ENCODE assay signal across 10 cellular contexts in genomic region chr22:38017272-38017920, GRCh38. TPM values are rescaled to one million over a fixed set of nuclear protein-coding genes. Genes with fewer than 3 reads are reported as not detected.
DNase-seq lines count a peak whose midpoint lies in the region; ATAC-seq, FAIRE-seq and TF ChIP-seq lines count a peak whose summit lies in the region.
"Had no signal": no experiment of that assay in that cellular context is flagged by ENCODE, and none has a peak within 500 bp of the region (broad histone marks: within the 10 kb centered on the region; RNA-seq: fewer than 3 reads in every experiment).

No MANE protein-coding gene starts in this region.

- no peaks in the 10 kb centered on the region for H3K27me3 ChIP-seq in bronchial epithelial cell (ENCODE audit: control insufficient read depth, insufficient read depth, low read length)
- no peaks in the 10 kb centered on the region for H3K27me3 ChIP-seq in keratinocyte (ENCODE audit: control insufficient read depth, extremely low read depth, insufficient read depth, low read length)
- no peaks in the 10 kb centered on the region for H3K27me3 ChIP-seq in suprapubic skin

- H3K9me3 ChIP-seq in keratinocyte (ENCODE audit: control insufficient read depth, low read depth, low read length): no peaks in the 10 kb centered on the region
- no peaks in the 10 kb centered on the region for H3K9me3 ChIP-seq in suprapubic skin

- FAIRE-seq in bronchial epithelial cell (lab: Jason Lieb, UNC) (no peak), keratinocyte (lab: Jason Lieb, UNC) (no peak)

- no peak for TF ChIP-seq POLR2A in suprapubic skin (IDR thresholded peaks at IDR 0.05)

- no peak overlapping the region for H3K9ac ChIP-seq in keratinocyte (ENCODE audit: control insufficient read depth, extremely low read depth, insufficient read depth, low read length)

- TF ChIP-seq CTCF in bronchial epithelial cell (IDR thresholded peaks at IDR 0.05; ENCODE audit: insufficient read depth, low read length, severe bottlenecking) (no peak), keratinocyte (optimal IDR thresholded peaks at IDR 0.05 in 1 of 3, IDR thresholded peaks at IDR 0.05 in 1 of 3, conservative IDR thresholded peaks at IDR 0.05 in 1 of 3; ENCODE audit: extremely low read depth in 1 of 3, insufficient read depth in 2 of 3, low read length in 3 of 3) (peak in 1 of 3 experiments; percentile 12), suprapubic skin (IDR thresholded peaks at IDR 0.05) (no peak)

- H4K20me1 ChIP-seq in keratinocyte (ENCODE audit: control insufficient read depth, extremely low read depth, insufficient read depth, low read length): no peaks in the 10 kb centered on the region

- ATAC-seq in HG03571 (IDR thresholded peaks at IDR 0.05; ENCODE audit: unreplicated experiment): no peak
- ATAC-seq: activated naive CD8-positive, alpha-beta T cell treated with anti-CD3 and anti-CD28 coated beads, Interleukin-2, amount 50 U/mL, for 24 hours had no signal

- no peak overlapping the region for H3K4me3 ChIP-seq in bronchial epithelial cell (ENCODE audit: low read depth, low read length)
- H3K4me3 ChIP-seq in keratinocyte (ENCODE audit: control insufficient read depth in 2 of 3, extremely low read depth in 1 of 3, insufficient read depth in 2 of 3, low read depth in 1 of 3, low read length in 3 of 3): no peak overlapping the region
- no peak overlapping the region for H3K4me3 ChIP-seq in suprapubic skin

- dilution Hi-C loops in keratinocyte (cut with MboI; ENCODE audit: extremely low pct_ligation_motif_present, low sequenced_read_pairs): no loop called here

- peak overlapping the region; percentile 15 for H2AFZ ChIP-seq in keratinocyte (ENCODE audit: control insufficient read depth, low read length)

- 7% methylated on average over 3 of the region's 7 CpGs for WGBS in suprapubic skin

- TF ChIP-seq EP300 in Ishikawa (IDR thresholded peaks at IDR 0.05; ENCODE audit: borderline replicate concordance) (no peak), suprapubic skin (IDR thresholded peaks at IDR 0.05) (no peak)

- H3K4me1 ChIP-seq in keratinocyte (ENCODE audit: control insufficient read depth, extremely low read depth, insufficient read depth, low read length): peaks cover 9% of the 10 kb centered on the region
- peaks cover 36% of the 10 kb centered on the region for H3K4me1 ChIP-seq in suprapubic skin

- no peaks in the 10 kb centered on the region for H3K36me3 ChIP-seq in bronchial epithelial cell (ENCODE audit: control insufficient read depth, insufficient read depth, low read length)
- H3K36me3 ChIP-seq in keratinocyte (ENCODE audit: control insufficient read depth in 2 of 2, extremely low read depth in 1 of 2, insufficient read depth in 2 of 2, low read length in 2 of 2): no peaks in the 10 kb centered on the region
- no peaks in the 10 kb centered on the region for H3K36me3 ChIP-seq in suprapubic skin

- H3K27ac ChIP-seq in keratinocyte (ENCODE audit: control insufficient read depth, insufficient read depth, low read length) (no peak overlapping the region), suprapubic skin (peak overlapping the region; percentile 90)

- DNase-seq in bronchial epithelial cell (ENCODE audit: low read depth): peak; percentile 49
- DNase-seq in keratinocyte (ENCODE audit: low read depth, low spot score): no peak
- peak; percentile 91 to 93 for DNase-seq in suprapubic skin (ENCODE audit: low spot score in 2 of 2)
- no peak for DNase-seq in NCI-H1048 (lab: John Stamatoyannopoulos, UW)
- DNase-seq in SW 1271 (lab: John Stamatoyannopoulos, UW): no peak
- DNase-seq in NCI-H1417 (lab: John Stamatoyannopoulos, UW): no peak
- DNase-seq: activated naive CD8-positive, alpha-beta T cell treated with anti-CD3 and anti-CD28 coated beads, Interleukin-2, amount 50 U/mL, for 24 hours; NK-92 treated with Interleukin-12 subunit alpha and Interleukin-12 subunit beta, amount 100 ng/mL, for 24 hours had no signal

- H3K9me1 ChIP-seq in keratinocyte (ENCODE audit: control insufficient read depth, extremely low read depth, insufficient read depth, low read length): no peaks in the 10 kb centered on the region

- H3K79me2 ChIP-seq in keratinocyte (ENCODE audit: control insufficient read depth, insufficient read depth, low read length): no peaks in the 10 kb centered on the region

- no peak for TF ChIP-seq RAD21 in Ishikawa (IDR thresholded peaks at IDR 0.05; ENCODE audit: low read depth)

- H3K4me2 ChIP-seq in keratinocyte (ENCODE audit: control insufficient read depth, extremely low read depth, insufficient read depth, low read depth, low read length): no peak overlapping the region

TF ChIP-seq in Ishikawa, 13 proteins besides CTCF, POLR2A, EP300 and RAD21:
- TF ChIP-seq ZBTB7A (IDR thresholded peaks at IDR 0.05; ENCODE audit: low read depth) (no peak), FOXM1 (IDR thresholded peaks at IDR 0.05; ENCODE audit: borderline replicate concordance, low read depth) (no peak), YY1 (IDR thresholded peaks at IDR 0.05; ENCODE audit: low read depth) (no peak), NFIC (IDR thresholded peaks at IDR 0.05) (peak; percentile 76)
- TF ChIP-seq, protein P1, sequence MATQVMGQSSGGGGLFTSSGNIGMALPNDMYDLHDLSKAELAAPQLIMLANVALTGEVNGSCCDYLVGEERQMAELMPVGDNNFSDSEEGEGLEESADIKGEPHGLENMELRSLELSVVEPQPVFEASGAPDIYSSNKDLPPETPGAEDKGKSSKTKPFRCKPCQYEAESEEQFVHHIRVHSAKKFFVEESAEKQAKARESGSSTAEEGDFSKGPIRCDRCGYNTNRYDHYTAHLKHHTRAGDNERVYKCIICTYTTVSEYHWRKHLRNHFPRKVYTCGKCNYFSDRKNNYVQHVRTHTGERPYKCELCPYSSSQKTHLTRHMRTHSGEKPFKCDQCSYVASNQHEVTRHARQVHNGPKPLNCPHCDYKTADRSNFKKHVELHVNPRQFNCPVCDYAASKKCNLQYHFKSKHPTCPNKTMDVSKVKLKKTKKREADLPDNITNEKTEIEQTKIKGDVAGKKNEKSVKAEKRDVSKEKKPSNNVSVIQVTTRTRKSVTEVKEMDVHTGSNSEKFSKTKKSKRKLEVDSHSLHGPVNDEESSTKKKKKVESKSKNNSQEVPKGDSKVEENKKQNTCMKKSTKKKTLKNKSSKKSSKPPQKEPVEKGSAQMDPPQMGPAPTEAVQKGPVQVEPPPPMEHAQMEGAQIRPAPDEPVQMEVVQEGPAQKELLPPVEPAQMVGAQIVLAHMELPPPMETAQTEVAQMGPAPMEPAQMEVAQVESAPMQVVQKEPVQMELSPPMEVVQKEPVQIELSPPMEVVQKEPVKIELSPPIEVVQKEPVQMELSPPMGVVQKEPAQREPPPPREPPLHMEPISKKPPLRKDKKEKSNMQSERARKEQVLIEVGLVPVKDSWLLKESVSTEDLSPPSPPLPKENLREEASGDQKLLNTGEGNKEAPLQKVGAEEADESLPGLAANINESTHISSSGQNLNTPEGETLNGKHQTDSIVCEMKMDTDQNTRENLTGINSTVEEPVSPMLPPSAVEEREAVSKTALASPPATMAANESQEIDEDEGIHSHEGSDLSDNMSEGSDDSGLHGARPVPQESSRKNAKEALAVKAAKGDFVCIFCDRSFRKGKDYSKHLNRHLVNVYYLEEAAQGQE (IDR thresholded peaks at IDR 0.05; ENCODE audit: low read depth): no peak
TF ChIP-seq in Ishikawa: peak in this region for 1.

RNA-seq across cellular contexts. Expression of gene SOX10, which starts 33.0 kb away (rescaled TPM):
- total RNA-seq in bronchial epithelial cell (not detected in 2 replicates), suprapubic skin (10 to 100 TPM; 15.2 to 30.8 (median 20.5) TPM)
- polyA plus RNA-seq in keratinocyte: not detected in 3 replicates
- not detected for polyA plus RNA-seq in keratinocyte (2011; ENCODE audit: low read depth)
- not detected in 2 replicates for polyA plus RNA-seq in keratinocyte (2011; cell fraction: cytosol; rRNA removed)
- not detected in 2 replicates for polyA plus RNA-seq in keratinocyte (2011; cell fraction: nucleus; rRNA removed)
- polyA plus RNA-seq in keratinocyte (2012; ENCODE audit: low replicate concordance): 0.18 TPM in 1 of 2 replicates, not detected in the other
- not detected in 3 replicates for polyA minus RNA-seq in keratinocyte
- not detected for polyA minus RNA-seq in keratinocyte (2011; cell fraction: cytosol; rRNA and poly(A)+ RNA removed)
- polyA minus RNA-seq in keratinocyte (2011; cell fraction: nucleus; rRNA and poly(A)+ RNA removed): not detected in 2 replicates

RNA-seq across cellular contexts. Expression of gene PICK1, which starts 39.8 kb away (rescaled TPM):
- total RNA-seq in bronchial epithelial cell (27.9 and 31.6 TPM in 2 replicates), suprapubic skin (10 to 100 TPM; 36.7 to 72.0 (median 61.5) TPM)
- polyA plus RNA-seq in keratinocyte: 26.8 to 33.0 TPM (median 28.8 TPM) in 3 replicates
- 19.1 TPM for polyA plus RNA-seq in keratinocyte (2011; ENCODE audit: low read depth)
- polyA plus RNA-seq in keratinocyte (2011; cell fraction: cytosol; rRNA removed): 20.1 and 26.9 TPM in 2 replicates
- polyA plus RNA-seq in keratinocyte (2011; cell fraction: nucleus; rRNA removed): 55.5 and 68.0 TPM in 2 replicates
- polyA plus RNA-seq in keratinocyte (2012; ENCODE audit: low replicate concordance): 12.1 and 20.9 TPM in 2 replicates
- 28.4 to 38.8 TPM (median 31.8 TPM) in 3 replicates for polyA minus RNA-seq in keratinocyte
- 14.6 TPM for polyA minus RNA-seq in keratinocyte (2011; cell fraction: cytosol; rRNA and poly(A)+ RNA removed)
- 15.1 and 23.4 TPM in 2 replicates for polyA minus RNA-seq in keratinocyte (2011; cell fraction: nucleus; rRNA and poly(A)+ RNA removed)

Comparison
In these comparisons a context has a peak if more than half of its experiments do, and no peak if none do; other contexts are left out.
1. DNase-seq: peak in bronchial epithelial cell (single experiment) and suprapubic skin (2 of 2); none in keratinocyte (single experiment), NCI-H1048 (single experiment), SW 1271 (0 of 2) and NCI-H1417 (0 of 3).
2. RNA of gene SOX10, which starts 33.0 kb away (total RNA-seq): 15.2 to 30.8 TPM in suprapubic skin; not detected in bronchial epithelial cell; every median in the first group is over 10 times any median in the second.